ENCODE assay signal across 15 cellular contexts in genomic region chr1:38727629-38728175, GRCh38.
DNase-seq lines count a peak whose midpoint lies in the region; ATAC-seq, FAIRE-seq and TF ChIP-seq lines count a peak whose summit lies in the region.
"Had no signal": no experiment of that assay in that cellular context is flagged by ENCODE, and none has a peak within 500 bp of the region (broad histone marks: within the 10 kb centered on the region; RNA-seq: fewer than 3 reads in every experiment).

No MANE protein-coding gene starts in this region.

- H3K4me1 Mint-ChIP-seq in endothelial cell (ENCODE audit: unreplicated experiment) (peaks cover 27% of the 10 kb centered on the region), mesothelial cell of epicardium (peaks cover 21% of the 10 kb centered on the region), type B pancreatic cell (ENCODE audit: unreplicated experiment) (peaks cover 27% of the 10 kb centered on the region)

- H3K27ac Mint-ChIP-seq in endothelial cell (ENCODE audit: unreplicated experiment) (peak overlapping the region; percentile 62), mesothelial cell of epicardium (peak overlapping the region; percentile 47), type B pancreatic cell (no peak overlapping the region)

- H3K9me3 Mint-ChIP-seq in endothelial cell (ENCODE audit: unreplicated experiment) (no peaks in the 10 kb centered on the region), mesothelial cell of epicardium (no peaks in the 10 kb centered on the region), type B pancreatic cell (no peaks in the 10 kb centered on the region)

- ATAC-seq in GM19351 (IDR thresholded peaks at IDR 0.05; ENCODE audit: unreplicated experiment) (no peak), HG03196 (IDR thresholded peaks at IDR 0.05; ENCODE audit: unreplicated experiment) (no peak)

- H3K36me3 Mint-ChIP-seq in endothelial cell (ENCODE audit: low read depth, unreplicated experiment) = no peaks in the 10 kb centered on the region
- H3K36me3 Mint-ChIP-seq in mesothelial cell of epicardium = no peaks in the 10 kb centered on the region
- no peaks in the 10 kb centered on the region for H3K36me3 Mint-ChIP-seq in type B pancreatic cell

- TF ChIP-seq CTCF in endothelial cell (IDR thresholded peaks at IDR 0.05; ENCODE audit: unreplicated experiment) (no peak), mesothelial cell of epicardium (IDR thresholded peaks at IDR 0.05; ENCODE audit: unreplicated experiment) (no peak), type B pancreatic cell (conservative IDR thresholded peaks at IDR 0.05) (no peak), D721Med (IDR thresholded peaks at IDR 0.05; ENCODE audit: insufficient read depth, missing control alignments) (no peak)

- H3K4me3 Mint-ChIP-seq in endothelial cell (ENCODE audit: unreplicated experiment) = no peak overlapping the region
- no peak overlapping the region for H3K4me3 Mint-ChIP-seq in mesothelial cell of epicardium
- H3K4me3 Mint-ChIP-seq in type B pancreatic cell = peak overlapping the region; percentile 30

- FAIRE-seq in D721Med (lab: Jason Lieb, UNC) = no peak
- FAIRE-seq: HTR-8/SVneo had no signal

- peaks cover 2% of the 10 kb centered on the region for H3K27me3 Mint-ChIP-seq in endothelial cell (ENCODE audit: unreplicated experiment)
- peaks cover 100% of the 10 kb centered on the region for H3K27me3 Mint-ChIP-seq in mesothelial cell of epicardium (ENCODE audit: low read depth)
- H3K27me3 Mint-ChIP-seq in type B pancreatic cell = peaks cover 93% of the 10 kb centered on the region

- DNase-seq in DMS 273 (lab: John Stamatoyannopoulos, UW; ENCODE audit: unreplicated experiment) (peak; percentile 92), DMS 273 treated with DMSO at 0.1 percent for 48 hours (lab: John Stamatoyannopoulos, UW) (no peak), endothelial cell (ENCODE audit: low spot score) (no peak), mesothelial cell of epicardium (ENCODE audit: low spot score in 2 of 2, unreplicated experiment in 2 of 2) (no peak), type B pancreatic cell (ENCODE audit: extremely low spot score, unreplicated experiment) (no peak), D721Med (ENCODE audit: insufficient read length, low spot score) (no peak)
- DNase-seq: activated CD8-positive, alpha-beta memory T cell treated with anti-CD3 and anti-CD28 coated beads for 24 hours; cortex of kidney; MM.1S; NCI-H526 treated with DMSO at 0.1 percent for 48 hours; PC-9; WERI-Rb-1 had no signal
